ENCODE assay signal across 8 cellular contexts in the genomic region with DNA sequence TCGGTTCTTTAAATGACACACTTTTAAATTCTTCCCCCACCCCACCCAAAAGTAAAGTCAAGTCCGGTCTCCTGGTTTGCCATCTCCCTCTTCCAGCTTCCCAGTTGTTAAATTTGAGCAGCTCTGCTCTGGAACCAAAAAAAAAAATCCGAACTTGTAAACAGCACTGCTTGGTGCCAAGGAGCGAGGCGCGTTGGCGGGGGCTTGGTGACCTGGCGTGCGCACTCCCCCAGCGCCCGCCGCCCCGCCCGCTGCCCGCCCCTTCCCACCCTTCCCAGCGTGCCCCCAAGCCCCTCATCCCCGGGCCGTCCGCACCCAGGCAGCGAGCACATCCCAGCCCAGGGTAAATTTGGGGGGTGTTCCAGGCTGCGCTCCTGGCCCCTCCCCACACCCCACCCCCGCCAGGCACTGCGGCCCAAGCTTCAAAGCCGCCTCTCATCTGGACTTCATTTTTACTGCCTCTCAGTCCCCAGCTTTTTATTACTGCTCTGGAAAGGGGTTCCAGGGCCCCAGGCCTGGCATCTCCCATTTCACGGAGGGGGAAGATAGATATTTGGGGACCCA. TPM values are rescaled to one million over a fixed set of nuclear protein-coding genes. Genes with fewer than 3 reads are reported as not detected.
DNase-seq lines count a peak whose midpoint lies in the region; ATAC-seq, FAIRE-seq and TF ChIP-seq lines count a peak whose summit lies in the region.

No MANE protein-coding gene starts in this region.

- H4K20me1 ChIP-seq in HepG2 (ENCODE audit: insufficient read depth, low read length) = no peaks in the 10 kb centered on the region

- TF ChIP-seq EP300 in HepG2 (IDR thresholded peaks at IDR 0.05; ENCODE audit: low read depth in 2 of 2, low read length in 2 of 2) (no peak), HepG2 (CRISPR knock-in tag; IDR thresholded peaks at IDR 0.05; ENCODE audit: borderline replicate concordance) (no peak)

- in situ Hi-C loops in HepG2 (cut with HindIII; ENCODE audit: extremely low pct_ligation_motif_present, low pct_unique_long_range_greater_than_20kb) (loop anchor here (5.0 kb wide), 1 partner anchor 49 kb away; a partner anchor contains a TSS), KBM-7 (cut with MboI; ENCODE audit: low pct_unique_long_range_greater_than_20kb, low sequenced_read_pairs) (no loop called here)

- CTCF ChIA-PET in HepG2 (lab: Yijun Ruan, JAX; ENCODE audit: low intra/inter-chr PET ratio, low total read pairs) = no interaction called here

- no peaks in the 10 kb centered on the region for H3K36me3 ChIP-seq in breast epithelium
- H3K36me3 ChIP-seq in HepG2 (replicated peaks in 1 of 2; ENCODE audit: control insufficient read depth in 1 of 2, insufficient read depth in 2 of 2, low read length in 2 of 2) = no peaks in the 10 kb centered on the region; a peak in 1 of 5 replicates
- peaks cover 13 to 14% of the 10 kb centered on the region in 2 donors for H3K36me3 ChIP-seq in thyroid gland

- no peak for TF ChIP-seq RAD21 in HepG2 (CRISPR knock-in tag; IDR thresholded peaks at IDR 0.05)

- H3K27me3 ChIP-seq in breast epithelium (no peaks in the 10 kb centered on the region), HepG2 (ENCODE audit: control insufficient read depth in 1 of 2, insufficient read depth in 2 of 2, low read length in 2 of 2) (peaks cover 0 to 8% of the 10 kb centered on the region in 2 experiments; a peak in 2 of 5 replicates), thyroid gland (no peaks in the 10 kb centered on the region)

- H3K4me3 ChIP-seq in breast epithelium (peak overlapping the region; percentile 58 to 77 (median 77)), HepG2 (replicated peaks in 1 of 3; ENCODE audit: insufficient read depth in 1 of 3, low read depth in 2 of 3, low read length in 3 of 3) (peak overlapping the region in 1 of 3 experiments; percentile 89; a peak in 1 of 6 replicates), thyroid gland (replicated peaks in 1 of 3) (peak overlapping the region in 1 of 3 donors; percentile 60)

- no peak for TF ChIP-seq POLR2A in breast epithelium (IDR thresholded peaks at IDR 0.05)
- TF ChIP-seq POLR2A in HepG2 (IDR thresholded peaks at IDR 0.05; ENCODE audit: insufficient read depth in 1 of 2, low read depth in 2 of 2, low read length in 2 of 2) = no peak
- no peak for TF ChIP-seq POLR2A in thyroid gland (IDR thresholded peaks at IDR 0.05)

- intact Hi-C loops in breast epithelium (cut with DNase I; ENCODE audit: low total_unique reads) = loop anchor here (5.0 kb wide), 1 partner anchor 34 kb away; a partner anchor contains a TSS
- intact Hi-C loops in HepG2 (cut with micrococcal nuclease; ENCODE audit: unreplicated experiment) = no loop called here
- intact Hi-C loops in thyroid gland (cut with DNase I) = no loop called here

- TF ChIP-seq CTCF in breast epithelium (IDR thresholded peaks at IDR 0.05) (no peak), HepG2 (CRISPR knock-in tag; IDR thresholded peaks at IDR 0.05) (no peak), thyroid gland (IDR thresholded peaks at IDR 0.05) (no peak)

- H3K4me1 ChIP-seq in breast epithelium = peaks cover 28 to 46% of the 10 kb centered on the region in 2 donors
- H3K4me1 ChIP-seq in HepG2 (ENCODE audit: insufficient read depth, low read length) = peaks cover 56% of the 10 kb centered on the region
- H3K4me1 ChIP-seq in thyroid gland = peaks cover 20 to 60% of the 10 kb centered on the region in 2 donors

- H2AFZ ChIP-seq in HepG2 (ENCODE audit: low read length) = no peak overlapping the region

- no peaks in the 10 kb centered on the region for H3K79me2 ChIP-seq in HepG2 (ENCODE audit: insufficient read depth, low read length)

- ATAC-seq in HepG2 (no peak), GM18907 (IDR thresholded peaks at IDR 0.05; ENCODE audit: unreplicated experiment) (no peak)

- H3K9me3 ChIP-seq in breast epithelium (no peaks in the 10 kb centered on the region), HepG2 (ENCODE audit: low read length) (no peaks in the 10 kb centered on the region), thyroid gland (no peaks in the 10 kb centered on the region)

- H3K9ac ChIP-seq in HepG2 (ENCODE audit: insufficient read depth, low read depth, low read length) = no peak overlapping the region

- BruUV-seq in HepG2 (replicated peaks; lab: Mats Ljungman, UMichigan) = no TSS peak

- peak; percentile 54 for DNase-seq in activated CD8-positive, alpha-beta memory T cell treated with anti-CD3 and anti-CD28 coated beads, Interleukin-2, amount 50 U/mL, for 48 hours
- DNase-seq in activated CD8-positive, alpha-beta memory T cell treated with anti-CD3 and anti-CD28 coated beads for 24 hours = no peak
- DNase-seq in breast epithelium (ENCODE audit: low spot score in 2 of 2) (no peak), HepG2 (ENCODE audit: low spot score) (no peak), thyroid gland (no peak), SW 1271 (lab: John Stamatoyannopoulos, UW) (no peak), KBM-7 (no peak)

- POLR2A ChIA-PET in HepG2 (lab: Yijun Ruan, JAX) = interaction anchor here (3.6 to 3.7 kb wide), 2 partner anchors 34 to 77 kb away, joined by 8 to 17 read pairs; a partner anchor contains a TSS

- no peak for FAIRE-seq in HepG2 (lab: Jason Lieb, UNC)

- peak overlapping the region; percentile 100 for H3K4me2 ChIP-seq in HepG2 (ENCODE audit: low read depth, low read length)

- peak overlapping the region; percentile 81 to 100 for H3K27ac ChIP-seq in breast epithelium
- no peak overlapping the region for H3K27ac ChIP-seq in HepG2 (ENCODE audit: extremely low read length, insufficient read depth, low read length)
- H3K27ac ChIP-seq in thyroid gland = peak overlapping the region; percentile 35 to 98 (median 71)

- 65% methylated on average over 24 of the region's 25 CpGs for WGBS in HepG2 (ENCODE audit: low lambda C conversion rate)
- 61 to 74% methylated on average over 19 to 23 of the region's 25 CpGs for WGBS in thyroid gland, 2 donors

RNA-seq across cellular contexts. Expression of a gene that starts 11.6 kb away (rescaled TPM):
- total RNA-seq in breast epithelium = 1 to 10 TPM; 1.1 to 2.9 (median 2.9) TPM
- 0.13 and 0.18 TPM in 2 replicates for total RNA-seq in HepG2 (2016; rRNA removed; fragmentation: Illumina TruSeq; extraction: Trizol)
- not detected in 2 replicates for total RNA-seq in HepG2 (2016; cell fraction: cytosol; rRNA removed; fragmentation: Illumina TruSeq; extraction: Trizol; ENCODE audit: low read depth)
- 0.32 TPM in 1 of 2 replicates, not detected in the other for total RNA-seq in HepG2 (2016; cell fraction: insoluble cytoplasmic fraction; rRNA removed; fragmentation: Illumina TruSeq; extraction: Trizol)
- total RNA-seq in HepG2 (2016; cell fraction: membrane; rRNA removed; fragmentation: Illumina TruSeq; extraction: Trizol) = not detected in 2 replicates
- not detected in 2 replicates for total RNA-seq in HepG2 (2016; cell fraction: nucleus; rRNA removed; fragmentation: Illumina TruSeq; extraction: Trizol)
- polyA plus RNA-seq in HepG2 (2011; rRNA removed) = 0.14 and 0.16 TPM in 2 replicates
- 0.09 and 0.13 TPM in 2 replicates for polyA plus RNA-seq in HepG2 (2011; cell fraction: cytosol; rRNA removed)
- 0.39 and 0.40 TPM in 2 replicates for polyA plus RNA-seq in HepG2 (2011; cell fraction: nucleus; rRNA removed)
- polyA plus RNA-seq in HepG2 (2012) = 0.20 and 0.30 TPM in 2 replicates
- polyA plus RNA-seq in HepG2 (2016; cell fraction: cytosol; fragmentation: Illumina TruSeq; extraction: Trizol; ENCODE audit: low read depth) = not detected in 2 replicates
- 0.33 TPM in 1 of 2 replicates, not detected in the other for polyA plus RNA-seq in HepG2 (2016; cell fraction: insoluble cytoplasmic fraction; fragmentation: Illumina TruSeq; extraction: Trizol; ENCODE audit: low read depth)
- not detected in 2 replicates for polyA plus RNA-seq in HepG2 (2016; cell fraction: membrane; fragmentation: Illumina TruSeq; extraction: Trizol; ENCODE audit: low read depth)
- polyA plus RNA-seq in HepG2 (2016; cell fraction: nucleus; fragmentation: Illumina TruSeq; extraction: Trizol; ENCODE audit: insufficient read depth, low read depth) = 0.20 TPM in 1 of 2 replicates, not detected in the other
- 0.40 and 2.6 TPM in 2 replicates for polyA minus RNA-seq in HepG2 (2011; rRNA and poly(A)+ RNA removed; ENCODE audit: low replicate concordance)
- polyA minus RNA-seq in HepG2 (2011; cell fraction: cytosol; rRNA and poly(A)+ RNA removed) = not detected in 2 replicates
- polyA minus RNA-seq in HepG2 (2011; cell fraction: nucleus; rRNA and poly(A)+ RNA removed) = not detected in 2 replicates
- total RNA-seq in thyroid gland = 10 to 100 TPM in 1 of 4 donors, 1 to 10 TPM in 3; 3.2 to 15.6 (median 4.9) TPM

RNA-seq across cellular contexts. Expression of a gene that starts 13.4 kb away (rescaled TPM):
- total RNA-seq in breast epithelium (10 to 100 TPM; 12.2 to 39.8 (median 23.3) TPM), HepG2 (2016; rRNA removed; fragmentation: Illumina TruSeq; extraction: Trizol) (0.77 and 0.91 TPM in 2 replicates), thyroid gland (10 to 100 TPM; 13.6 to 27.7 (median 23.8) TPM)
- total RNA-seq in HepG2 (2016; cell fraction: cytosol; rRNA removed; fragmentation: Illumina TruSeq; extraction: Trizol; ENCODE audit: low read depth) = 0.18 and 0.91 TPM in 2 replicates
- 0.49 and 1.3 TPM in 2 replicates for total RNA-seq in HepG2 (2016; cell fraction: insoluble cytoplasmic fraction; rRNA removed; fragmentation: Illumina TruSeq; extraction: Trizol)
- total RNA-seq in HepG2 (2016; cell fraction: membrane; rRNA removed; fragmentation: Illumina TruSeq; extraction: Trizol) = 0.90 and 1.1 TPM in 2 replicates
- total RNA-seq in HepG2 (2016; cell fraction: nucleus; rRNA removed; fragmentation: Illumina TruSeq; extraction: Trizol) = 0.72 and 1.5 TPM in 2 replicates
- 1.5 and 1.6 TPM in 2 replicates for polyA plus RNA-seq in HepG2 (2011; rRNA removed)
- polyA plus RNA-seq in HepG2 (2011; cell fraction: cytosol; rRNA removed) = 0.87 and 1.9 TPM in 2 replicates
- 3.2 and 4.1 TPM in 2 replicates for polyA plus RNA-seq in HepG2 (2011; cell fraction: nucleus; rRNA removed)
- polyA plus RNA-seq in HepG2 (2012) = 0.89 and 0.92 TPM in 2 replicates
- 0.21 and 0.27 TPM in 2 replicates for polyA plus RNA-seq in HepG2 (2016; cell fraction: cytosol; fragmentation: Illumina TruSeq; extraction: Trizol; ENCODE audit: low read depth)
- 1.0 and 1.1 TPM in 2 replicates for polyA plus RNA-seq in HepG2 (2016; cell fraction: insoluble cytoplasmic fraction; fragmentation: Illumina TruSeq; extraction: Trizol; ENCODE audit: low read depth)
- polyA plus RNA-seq in HepG2 (2016; cell fraction: membrane; fragmentation: Illumina TruSeq; extraction: Trizol; ENCODE audit: low read depth) = 0.57 and 0.81 TPM in 2 replicates
- polyA plus RNA-seq in HepG2 (2016; cell fraction: nucleus; fragmentation: Illumina TruSeq; extraction: Trizol; ENCODE audit: insufficient read depth, low read depth) = 2.2 and 2.3 TPM in 2 replicates
- polyA minus RNA-seq in HepG2 (2011; rRNA and poly(A)+ RNA removed; ENCODE audit: low replicate concordance) = 4.0 and 33.4 TPM in 2 replicates
- polyA minus RNA-seq in HepG2 (2011; cell fraction: cytosol; rRNA and poly(A)+ RNA removed) = 0.99 and 1.1 TPM in 2 replicates
- polyA minus RNA-seq in HepG2 (2011; cell fraction: nucleus; rRNA and poly(A)+ RNA removed) = 0.25 and 1.7 TPM in 2 replicates

RNA-seq across cellular contexts. Expression of a gene that starts 37.9 kb away (rescaled TPM):
- 10 to 100 TPM; 60.2 to 74.1 (median 68.8) TPM for total RNA-seq in breast epithelium
- 2.7 and 7.2 TPM in 2 replicates for total RNA-seq in HepG2 (2016; rRNA removed; fragmentation: Illumina TruSeq; extraction: Trizol)
- 3.9 and 6.0 TPM in 2 replicates for total RNA-seq in HepG2 (2016; cell fraction: cytosol; rRNA removed; fragmentation: Illumina TruSeq; extraction: Trizol; ENCODE audit: low read depth)
- total RNA-seq in HepG2 (2016; cell fraction: insoluble cytoplasmic fraction; rRNA removed; fragmentation: Illumina TruSeq; extraction: Trizol) = 1.3 and 7.7 TPM in 2 replicates
- total RNA-seq in HepG2 (2016; cell fraction: membrane; rRNA removed; fragmentation: Illumina TruSeq; extraction: Trizol) = 2.3 TPM in 2 replicates
- total RNA-seq in HepG2 (2016; cell fraction: nucleus; rRNA removed; fragmentation: Illumina TruSeq; extraction: Trizol) = 12.9 and 16.2 TPM in 2 replicates
- polyA plus RNA-seq in HepG2 (2011; rRNA removed) = 23.5 and 25.2 TPM in 2 replicates
- polyA plus RNA-seq in HepG2 (2011; cell fraction: cytosol; rRNA removed) = 4.3 and 5.6 TPM in 2 replicates
- polyA plus RNA-seq in HepG2 (2011; cell fraction: nucleus; rRNA removed) = 112 and 125 TPM in 2 replicates
- 10.0 and 10.8 TPM in 2 replicates for polyA plus RNA-seq in HepG2 (2012)
- 0.41 and 0.44 TPM in 2 replicates for polyA plus RNA-seq in HepG2 (2016; cell fraction: cytosol; fragmentation: Illumina TruSeq; extraction: Trizol; ENCODE audit: low read depth)
- polyA plus RNA-seq in HepG2 (2016; cell fraction: insoluble cytoplasmic fraction; fragmentation: Illumina TruSeq; extraction: Trizol; ENCODE audit: low read depth) = 2.9 and 3.3 TPM in 2 replicates
- 1.2 TPM in 2 replicates for polyA plus RNA-seq in HepG2 (2016; cell fraction: membrane; fragmentation: Illumina TruSeq; extraction: Trizol; ENCODE audit: low read depth)
- 64.6 and 67.6 TPM in 2 replicates for polyA plus RNA-seq in HepG2 (2016; cell fraction: nucleus; fragmentation: Illumina TruSeq; extraction: Trizol; ENCODE audit: insufficient read depth, low read depth)
- 12.1 and 29.8 TPM in 2 replicates for polyA minus RNA-seq in HepG2 (2011; rRNA and poly(A)+ RNA removed; ENCODE audit: low replicate concordance)
- polyA minus RNA-seq in HepG2 (2011; cell fraction: cytosol; rRNA and poly(A)+ RNA removed) = 1.8 and 1.9 TPM in 2 replicates
- 20.1 and 26.4 TPM in 2 replicates for polyA minus RNA-seq in HepG2 (2011; cell fraction: nucleus; rRNA and poly(A)+ RNA removed)
- total RNA-seq in thyroid gland = 10 to 100 TPM; 20.6 to 39.7 (median 25.2) TPM

RNA-seq across cellular contexts. Expression of a gene that starts 38.1 kb away (rescaled TPM):
- total RNA-seq in breast epithelium (10 to 100 TPM; 17.9 to 22.0 (median 19.3) TPM), HepG2 (2016; rRNA removed; fragmentation: Illumina TruSeq; extraction: Trizol) (15.0 and 16.9 TPM in 2 replicates), thyroid gland (10 to 100 TPM; 16.5 to 22.8 (median 20.6) TPM)
- total RNA-seq in HepG2 (2016; cell fraction: cytosol; rRNA removed; fragmentation: Illumina TruSeq; extraction: Trizol; ENCODE audit: low read depth) = 2.4 and 4.8 TPM in 2 replicates
- total RNA-seq in HepG2 (2016; cell fraction: insoluble cytoplasmic fraction; rRNA removed; fragmentation: Illumina TruSeq; extraction: Trizol) = 13.9 and 16.1 TPM in 2 replicates
- 11.3 and 11.8 TPM in 2 replicates for total RNA-seq in HepG2 (2016; cell fraction: membrane; rRNA removed; fragmentation: Illumina TruSeq; extraction: Trizol)
- 20.9 and 23.7 TPM in 2 replicates for total RNA-seq in HepG2 (2016; cell fraction: nucleus; rRNA removed; fragmentation: Illumina TruSeq; extraction: Trizol)
- 19.0 and 22.0 TPM in 2 replicates for polyA plus RNA-seq in HepG2 (2011; rRNA removed)
- polyA plus RNA-seq in HepG2 (2011; cell fraction: cytosol; rRNA removed) = 7.2 and 8.9 TPM in 2 replicates
- 49.3 and 50.2 TPM in 2 replicates for polyA plus RNA-seq in HepG2 (2011; cell fraction: nucleus; rRNA removed)
- polyA plus RNA-seq in HepG2 (2012) = 15.4 and 16.5 TPM in 2 replicates
- 1.4 and 2.0 TPM in 2 replicates for polyA plus RNA-seq in HepG2 (2016; cell fraction: cytosol; fragmentation: Illumina TruSeq; extraction: Trizol; ENCODE audit: low read depth)
- polyA plus RNA-seq in HepG2 (2016; cell fraction: insoluble cytoplasmic fraction; fragmentation: Illumina TruSeq; extraction: Trizol; ENCODE audit: low read depth) = 11.3 and 12.0 TPM in 2 replicates
- 4.1 and 5.8 TPM in 2 replicates for polyA plus RNA-seq in HepG2 (2016; cell fraction: membrane; fragmentation: Illumina TruSeq; extraction: Trizol; ENCODE audit: low read depth)
- polyA plus RNA-seq in HepG2 (2016; cell fraction: nucleus; fragmentation: Illumina TruSeq; extraction: Trizol; ENCODE audit: insufficient read depth, low read depth) = 21.2 and 25.1 TPM in 2 replicates
- 41.0 and 77.8 TPM in 2 replicates for polyA minus RNA-seq in HepG2 (2011; rRNA and poly(A)+ RNA removed; ENCODE audit: low replicate concordance)
- polyA minus RNA-seq in HepG2 (2011; cell fraction: cytosol; rRNA and poly(A)+ RNA removed) = 8.4 and 10.6 TPM in 2 replicates
- 91.4 and 93.6 TPM in 2 replicates for polyA minus RNA-seq in HepG2 (2011; cell fraction: nucleus; rRNA and poly(A)+ RNA removed)

RNA-seq across cellular contexts. Expression of a gene that starts 49.5 kb away (rescaled TPM):
- total RNA-seq in breast epithelium = 1 to 10 TPM in 2 of 3 donors, under 1 TPM in 1; 0.33 to 1.3 (median 1.2) TPM
- 11.5 and 11.6 TPM in 2 replicates for total RNA-seq in HepG2 (2016; rRNA removed; fragmentation: Illumina TruSeq; extraction: Trizol)
- total RNA-seq in HepG2 (2016; cell fraction: cytosol; rRNA removed; fragmentation: Illumina TruSeq; extraction: Trizol; ENCODE audit: low read depth) = 2.5 and 2.8 TPM in 2 replicates
- 11.5 and 12.0 TPM in 2 replicates for total RNA-seq in HepG2 (2016; cell fraction: insoluble cytoplasmic fraction; rRNA removed; fragmentation: Illumina TruSeq; extraction: Trizol)
- total RNA-seq in HepG2 (2016; cell fraction: membrane; rRNA removed; fragmentation: Illumina TruSeq; extraction: Trizol) = 3.1 and 4.2 TPM in 2 replicates
- 16.7 and 24.8 TPM in 2 replicates for total RNA-seq in HepG2 (2016; cell fraction: nucleus; rRNA removed; fragmentation: Illumina TruSeq; extraction: Trizol)
- 5.3 and 5.8 TPM in 2 replicates for polyA plus RNA-seq in HepG2 (2011; rRNA removed)
- 1.9 and 3.3 TPM in 2 replicates for polyA plus RNA-seq in HepG2 (2011; cell fraction: cytosol; rRNA removed)
- polyA plus RNA-seq in HepG2 (2011; cell fraction: nucleus; rRNA removed) = 22.2 and 36.2 TPM in 2 replicates
- 2.4 and 4.2 TPM in 2 replicates for polyA plus RNA-seq in HepG2 (2012)
- 0.60 and 0.89 TPM in 2 replicates for polyA plus RNA-seq in HepG2 (2016; cell fraction: cytosol; fragmentation: Illumina TruSeq; extraction: Trizol; ENCODE audit: low read depth)
- polyA plus RNA-seq in HepG2 (2016; cell fraction: insoluble cytoplasmic fraction; fragmentation: Illumina TruSeq; extraction: Trizol; ENCODE audit: low read depth) = 5.1 and 8.7 TPM in 2 replicates
- 1.7 and 1.8 TPM in 2 replicates for polyA plus RNA-seq in HepG2 (2016; cell fraction: membrane; fragmentation: Illumina TruSeq; extraction: Trizol; ENCODE audit: low read depth)
- 41.3 and 46.0 TPM in 2 replicates for polyA plus RNA-seq in HepG2 (2016; cell fraction: nucleus; fragmentation: Illumina TruSeq; extraction: Trizol; ENCODE audit: insufficient read depth, low read depth)
- polyA minus RNA-seq in HepG2 (2011; rRNA and poly(A)+ RNA removed; ENCODE audit: low replicate concordance) = 14.1 and 75.7 TPM in 2 replicates
- 2.5 and 3.9 TPM in 2 replicates for polyA minus RNA-seq in HepG2 (2011; cell fraction: cytosol; rRNA and poly(A)+ RNA removed)
- polyA minus RNA-seq in HepG2 (2011; cell fraction: nucleus; rRNA and poly(A)+ RNA removed) = 13.1 and 16.0 TPM in 2 replicates
- total RNA-seq in thyroid gland = 1 to 10 TPM in 1 of 4 donors, under 1 TPM in 3; 0.13 to 1.5 (median 0.52) TPM

Comparison
In these comparisons a context has a peak if more than half of its experiments do, and no peak if none do; other contexts are left out.
1. RNA of a gene that starts 13.4 kb away (total RNA-seq): 13.6 to 27.7 TPM in thyroid gland and 12.2 to 39.8 TPM in breast epithelium; 0.18 to 1.5 TPM in HepG2; every median in the first group is over 4 times any median in the second.